18 cellular contexts compared by ENCODE assay signal in genomic region chr2:168436840-168437239, GRCh38. TPM values are rescaled to one million over a fixed set of nuclear protein-coding genes. Genes with fewer than 3 reads are reported as not detected.
DNase-seq lines count a peak whose midpoint lies in the region; ATAC-seq, FAIRE-seq and TF ChIP-seq lines count a peak whose summit lies in the region.
"Had no signal": no experiment of that assay in that cellular context is flagged by ENCODE, and none has a peak within 500 bp of the region (broad histone marks: within the 10 kb centered on the region; RNA-seq: fewer than 3 reads in every experiment).

No MANE protein-coding gene starts in this region.

- no peak for DNase-seq in activated naive CD8-positive, alpha-beta T cell treated with anti-CD3 and anti-CD28 coated beads, Interleukin-2, amount 50 U/mL, for 24 hours
- DNase-seq in amniotic epithelial cell (ENCODE audit: low read depth) (peak; percentile 58), C1 segment of cervical spinal cord (lab: John Stamatoyannopoulos, UW) (no peak), kidney (no peak)
- no peak for DNase-seq in naive thymus-derived CD4-positive, alpha-beta T cell
- no peak for DNase-seq in NK-92 treated with Interleukin-12 subunit alpha and Interleukin-12 subunit beta, amount 100 ng/mL, for 24 hours (lab: John Stamatoyannopoulos, UW)
- DNase-seq: CD4-positive, CD25-positive, alpha-beta regulatory T cell; DMS153; DMS79; GDM1; GM23248 had no signal

- H3K4me1 Mint-ChIP-seq in activated naive CD8-positive, alpha-beta T cell (ENCODE audit: low read depth), result peaks cover 58% of the 10 kb centered on the region
- peaks cover 46% of the 10 kb centered on the region for H3K4me1 Mint-ChIP-seq in activated naive CD8-positive, alpha-beta T cell treated with anti-CD3 and anti-CD28 coated beads, Interleukin-2, amount 50 U/mL, for 24 hours
- peaks cover 33 to 92% (median 79%) of the 10 kb centered on the region in 7 donors for H3K4me1 Mint-ChIP-seq in naive thymus-derived CD4-positive, alpha-beta T cell
- H3K4me1 Mint-ChIP-seq: B cell had no signal

- H3K9ac ChIP-seq in kidney (ENCODE audit: low read length in 2 of 2), result no peak overlapping the region
- H3K9ac ChIP-seq: BLaER1 treated with 17β-estradiol and CSF1 and Interleukin-3, amounts not matched to agents 10 nM and 100 nM; GM23248 had no signal

- TF ChIP-seq CTCF in kidney (IDR thresholded peaks at IDR 0.05; ENCODE audit: borderline replicate concordance, extremely low read depth, insufficient read depth), result no peak

- peaks cover 6 to 61% of the 10 kb centered on the region in 2 donors for H3K4me1 ChIP-seq in naive thymus-derived CD4-positive, alpha-beta T cell (ENCODE audit: control insufficient read depth in 2 of 2, insufficient read depth in 2 of 2, low read length in 2 of 2)
- H3K4me1 ChIP-seq in kidney (ENCODE audit: control insufficient read depth in 1 of 2, insufficient read depth in 1 of 2, low read depth in 1 of 2, low read length in 2 of 2), result peaks cover 3 to 6% of the 10 kb centered on the region in 2 donors

- intact Hi-C loops in naive thymus-derived CD4-positive, alpha-beta T cell (cut with micrococcal nuclease), result no loop called here
- intact Hi-C loops in kidney (cut with DNase I), result no loop called here

- CTCF ChIA-PET in naive thymus-derived CD4-positive, alpha-beta T cell (lab: Charles Lee), result no interaction called here

- no peaks in the 10 kb centered on the region for H3K9me3 ChIP-seq in naive thymus-derived CD4-positive, alpha-beta T cell (ENCODE audit: control insufficient read depth in 2 of 3, low read length in 3 of 3)
- no peaks in the 10 kb centered on the region for H3K9me3 ChIP-seq in kidney (ENCODE audit: control insufficient read depth in 1 of 2, low read length in 2 of 2)
- H3K9me3 ChIP-seq: BLaER1 treated with 17β-estradiol and CSF1 and Interleukin-3, amounts not matched to agents 10 nM and 100 nM; HAP-1 had no signal

- POLR2A ChIA-PET in naive thymus-derived CD4-positive, alpha-beta T cell (lab: Charles Lee), result interaction anchor here (0.5 to 6.3 kb wide), 4 partner anchors 10 to 18 kb away, joined by 3 to 35 read pairs (median 18); partner anchors contain the start of gene CERS6

- H3K4me3 Mint-ChIP-seq in activated naive CD8-positive, alpha-beta T cell, result peak overlapping the region; percentile 21
- H3K4me3 Mint-ChIP-seq in activated naive CD8-positive, alpha-beta T cell treated with anti-CD3 and anti-CD28 coated beads, Interleukin-2, amount 50 U/mL, for 24 hours, result no peak overlapping the region
- peak overlapping the region in 6 of 10 donors; percentile 13 to 71 (median 58) for H3K4me3 Mint-ChIP-seq in naive thymus-derived CD4-positive, alpha-beta T cell
- H3K4me3 Mint-ChIP-seq: B cell; CD4-positive, CD25-positive, alpha-beta regulatory T cell had no signal

- H3K9me3 Mint-ChIP-seq in activated naive CD8-positive, alpha-beta T cell (ENCODE audit: low read depth), result no peaks in the 10 kb centered on the region
- no peaks in the 10 kb centered on the region for H3K9me3 Mint-ChIP-seq in activated naive CD8-positive, alpha-beta T cell treated with anti-CD3 and anti-CD28 coated beads, Interleukin-2, amount 50 U/mL, for 24 hours
- peaks cover 0 to 1% (median 0%) of the 10 kb centered on the region in 11 donors for H3K9me3 Mint-ChIP-seq in naive thymus-derived CD4-positive, alpha-beta T cell
- H3K9me3 Mint-ChIP-seq: CD4-positive, CD25-positive, alpha-beta regulatory T cell had no signal

- no peaks in the 10 kb centered on the region for H3K36me3 Mint-ChIP-seq in activated naive CD8-positive, alpha-beta T cell
- no peaks in the 10 kb centered on the region for H3K36me3 Mint-ChIP-seq in activated naive CD8-positive, alpha-beta T cell treated with anti-CD3 and anti-CD28 coated beads, Interleukin-2, amount 50 U/mL, for 24 hours (ENCODE audit: low read depth)
- H3K36me3 Mint-ChIP-seq in naive thymus-derived CD4-positive, alpha-beta T cell, result peaks cover 0 to 3% (median 0%) of the 10 kb centered on the region in 5 donors
- H3K36me3 Mint-ChIP-seq: CD4-positive, CD25-positive, alpha-beta regulatory T cell had no signal

- no peak for ATAC-seq in activated naive CD8-positive, alpha-beta T cell treated with anti-CD3 and anti-CD28 coated beads, Interleukin-2, amount 50 U/mL, for 24 hours
- peak; percentile 33 for ATAC-seq in naive thymus-derived CD4-positive, alpha-beta T cell

- H3K4me3 ChIP-seq in naive thymus-derived CD4-positive, alpha-beta T cell (ENCODE audit: low read length), result no peak overlapping the region
- H3K4me3 ChIP-seq in kidney (ENCODE audit: low read length in 2 of 2), result no peak overlapping the region
- H3K4me3 ChIP-seq: BLaER1 treated with 17β-estradiol and CSF1 and Interleukin-3, amounts not matched to agents 10 nM and 100 nM; GM23248; HAP-1 had no signal

- no peak overlapping the region for H3K27ac ChIP-seq in naive thymus-derived CD4-positive, alpha-beta T cell (ENCODE audit: low read depth, low read length)
- no peak overlapping the region for H3K27ac ChIP-seq in kidney (ENCODE audit: low read depth in 2 of 2, low read length in 2 of 2)
- H3K27ac ChIP-seq: BLaER1 treated with 17β-estradiol and CSF1 and Interleukin-3, amounts not matched to agents 10 nM and 100 nM; GM23248; HL-60 had no signal

- no peak overlapping the region for H3K27ac Mint-ChIP-seq in activated naive CD8-positive, alpha-beta T cell
- no peak overlapping the region for H3K27ac Mint-ChIP-seq in activated naive CD8-positive, alpha-beta T cell treated with anti-CD3 and anti-CD28 coated beads, Interleukin-2, amount 50 U/mL, for 24 hours
- peak overlapping the region in 6 of 9 donors; percentile 4 to 76 (median 68) for H3K27ac Mint-ChIP-seq in naive thymus-derived CD4-positive, alpha-beta T cell
- H3K27ac Mint-ChIP-seq: B cell; CD4-positive, CD25-positive, alpha-beta regulatory T cell had no signal

- no peaks in the 10 kb centered on the region for H3K36me3 ChIP-seq in naive thymus-derived CD4-positive, alpha-beta T cell (ENCODE audit: control insufficient read depth in 2 of 3, insufficient read depth in 3 of 3, low read length in 3 of 3)
- no peaks in the 10 kb centered on the region for H3K36me3 ChIP-seq in kidney (ENCODE audit: control insufficient read depth in 1 of 2, insufficient read depth in 2 of 2, low read length in 2 of 2)
- H3K36me3 ChIP-seq: BLaER1 treated with 17β-estradiol and CSF1 and Interleukin-3, amounts not matched to agents 10 nM and 100 nM; HAP-1 had no signal

- no peaks in the 10 kb centered on the region for H3K27me3 ChIP-seq in naive thymus-derived CD4-positive, alpha-beta T cell (ENCODE audit: control insufficient read depth in 2 of 2, insufficient read depth in 2 of 2, low read length in 2 of 2)
- H3K27me3 ChIP-seq: BLaER1 treated with 17β-estradiol and CSF1 and Interleukin-3, amounts not matched to agents 10 nM and 100 nM had no signal

- FAIRE-seq in kidney (lab: Jason Lieb, UNC), result no peak
- FAIRE-seq: GM12892, GM18507 had no signal

- H3K27me3 Mint-ChIP-seq in activated naive CD8-positive, alpha-beta T cell, result no peaks in the 10 kb centered on the region
- H3K27me3 Mint-ChIP-seq in activated naive CD8-positive, alpha-beta T cell treated with anti-CD3 and anti-CD28 coated beads, Interleukin-2, amount 50 U/mL, for 24 hours, result no peaks in the 10 kb centered on the region
- H3K27me3 Mint-ChIP-seq in naive thymus-derived CD4-positive, alpha-beta T cell, result peaks cover 0 to 2% (median 0%) of the 10 kb centered on the region in 5 donors

RNA-seq across cellular contexts. Expression of gene CERS6, which starts 19.2 kb away (rescaled TPM):
- total RNA-seq in naive thymus-derived CD4-positive, alpha-beta T cell, result 10 to 100 TPM; 17.3 to 28.4 (median 20.9) TPM
- 10 to 100 TPM in 1 of 2 donors, 1 to 10 TPM in 1; 9.1 to 15.4 TPM for polyA plus RNA-seq in naive thymus-derived CD4-positive, alpha-beta T cell
- 18.8 TPM for total RNA-seq in kidney
- polyA plus RNA-seq in kidney (ENCODE audit: insufficient read depth, low read depth, low replicate concordance), result 9.4 TPM

Comparison
In these comparisons a context has a peak if more than half of its experiments do, and no peak if none do; other contexts are left out.
1. H3K27ac Mint-ChIP-seq: peak in naive thymus-derived CD4-positive, alpha-beta T cell (6 of 9); none in activated naive CD8-positive, alpha-beta T cell (single experiment) and activated naive CD8-positive, alpha-beta T cell treated with anti-CD3 and anti-CD28 coated beads, Interleukin-2, amount 50 U/mL, for 24 hours (single experiment).